In the genomic region with DNA sequence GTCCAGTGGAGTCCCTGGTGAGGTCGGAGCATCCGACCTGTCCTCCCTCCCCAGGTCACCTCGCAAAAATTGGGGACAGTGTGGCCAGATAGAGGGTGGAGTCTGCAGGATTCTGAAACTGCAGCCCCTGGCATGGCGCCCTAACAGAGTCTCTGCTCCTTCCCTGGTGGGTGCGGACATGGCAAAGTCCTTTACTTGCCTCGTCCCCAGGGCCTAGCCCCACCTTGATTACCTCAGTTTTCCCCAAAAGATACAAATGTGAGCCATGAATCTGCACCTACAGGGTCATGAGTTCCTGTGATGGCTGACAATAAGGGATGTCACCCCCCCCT, we compare ENCODE assay signal across 8 cellular contexts. TPM values are rescaled to one million over a fixed set of nuclear protein-coding genes. Genes with fewer than 3 reads are reported as not detected.
DNase-seq lines count a peak whose midpoint lies in the region; ATAC-seq, FAIRE-seq and TF ChIP-seq lines count a peak whose summit lies in the region.

No MANE protein-coding gene starts in this region.

- H4K20me1 ChIP-seq in endothelial cell of umbilical vein (replicated peaks; ENCODE audit: control insufficient read depth, extremely low read depth, insufficient read depth, low read length), result no peaks in the 10 kb centered on the region

- ATAC-seq in GM21528 (IDR thresholded peaks at IDR 0.05; ENCODE audit: low FRiP score, unreplicated experiment) (peak; percentile 41), gastrocnemius medialis (peak; percentile 22 to 61)

- peak overlapping the region; percentile 76 for H3K4me2 ChIP-seq in endothelial cell of umbilical vein (ENCODE audit: insufficient read depth, low read length)

- no peak for FAIRE-seq in endothelial cell of umbilical vein (lab: Jason Lieb, UNC)

- peak overlapping the region; percentile 95 for H2AFZ ChIP-seq in endothelial cell of umbilical vein (ENCODE audit: low read depth, low read length)

- no peak for DNase-seq in MG63
- no peak for DNase-seq in endothelial cell of umbilical vein (ENCODE audit: low read depth, low spot score)
- no peak for DNase-seq in gastrocnemius medialis
- no peak for DNase-seq in NCI-H1105 (lab: John Stamatoyannopoulos, UW)
- DNase-seq in dermis blood vessel endothelial cell, result no peak
- no peak for DNase-seq in NCI-H748 (lab: John Stamatoyannopoulos, UW; ENCODE audit: unreplicated experiment)

- no TSS peak for BruUV-seq in endothelial cell of umbilical vein (replicated peaks; lab: Mats Ljungman, UMichigan)

- H3K9me1 ChIP-seq in endothelial cell of umbilical vein (replicated peaks; ENCODE audit: control insufficient read depth, extremely low read depth, insufficient read depth, low read length), result no peaks in the 10 kb centered on the region

- intact Hi-C loops in endothelial cell of umbilical vein (cut with micrococcal nuclease), result loop anchor here (1.0 to 2.0 kb wide), 2 partner anchors 36 to 55 kb away; partner anchors contain the start of gene CYCS
- intact Hi-C loops in gastrocnemius medialis (cut with DNase I; ENCODE audit: low total_unique reads), result no loop called here

- H3K27me3 ChIP-seq in MG63 (no peaks in the 10 kb centered on the region), endothelial cell of umbilical vein (ENCODE audit: control insufficient read depth in 2 of 2, insufficient read depth in 2 of 2, low read length in 2 of 2) (peaks cover 3 to 7% of the 10 kb centered on the region in 2 experiments), gastrocnemius medialis (no peaks in the 10 kb centered on the region)

- CTCF ChIA-PET in endothelial cell of umbilical vein (lab: Charles Lee), result interaction anchor here (0.6 to 1.5 kb wide), 23 partner anchors 8 to 1611 kb away, joined by 3 to 19 read pairs (median 4); partner anchors contain the start of gene CYCS

- in situ Hi-C loops in gastrocnemius medialis (cut with MboI; ENCODE audit: low sequenced_read_pairs in 4 of 4), result no loop called here

- H3K4me3 ChIP-seq in MG63 (peak overlapping the region; percentile 60), endothelial cell of umbilical vein (replicated peaks in 1 of 3; ENCODE audit: insufficient read depth in 1 of 3, low read depth in 1 of 3, low read length in 3 of 3) (peak overlapping the region; percentile 46 to 59 (median 56)), gastrocnemius medialis (peak overlapping the region; percentile 71 to 98 (median 82))

- TF ChIP-seq POLR2A in endothelial cell of umbilical vein (IDR thresholded peaks at IDR 0.05; ENCODE audit: low read depth, low read length), result no peak
- TF ChIP-seq POLR2A in gastrocnemius medialis (IDR thresholded peaks at IDR 0.05), result no peak

- peaks cover 8% of the 10 kb centered on the region for H3K4me1 ChIP-seq in endothelial cell of umbilical vein (ENCODE audit: control insufficient read depth, extremely low read depth, insufficient read depth, low read length)
- peaks cover 6 to 7% of the 10 kb centered on the region in 2 donors for H3K4me1 ChIP-seq in gastrocnemius medialis

- TF ChIP-seq CTCF in C4-2B (conservative IDR thresholded peaks at IDR 0.05) (peak; percentile 54), endothelial cell of umbilical vein (IDR thresholded peaks at IDR 0.05; ENCODE audit: extremely low read depth in 1 of 2, insufficient read depth in 1 of 2, low read depth in 1 of 2, low read length in 2 of 2) (no peak), gastrocnemius medialis (IDR thresholded peaks at IDR 0.05 in 4 of 5, conservative IDR thresholded peaks at IDR 0.05 in 1 of 5) (peak in 1 of 5 experiments; percentile 31)

- peak overlapping the region; percentile 25 for H3K27ac ChIP-seq in C4-2B
- H3K27ac ChIP-seq in endothelial cell of umbilical vein (ENCODE audit: insufficient read depth, low read depth, low read length), result no peak overlapping the region
- peak overlapping the region in 3 of 4 donors; percentile 74 to 87 (median 75) for H3K27ac ChIP-seq in gastrocnemius medialis

- no peaks in the 10 kb centered on the region for H3K79me2 ChIP-seq in endothelial cell of umbilical vein (ENCODE audit: control insufficient read depth, insufficient read depth, low read length)

- dilution Hi-C loops in endothelial cell of umbilical vein (cut with MboI; ENCODE audit: extremely low pct_ligation_motif_present, low sequenced_read_pairs), result no loop called here

- POLR2A ChIA-PET in endothelial cell of umbilical vein (lab: Charles Lee), result interaction anchor here (1.5 kb wide), 1 partner anchor 55 kb away, joined by 3 read pairs; no protein-coding TSS in a partner anchor

- H3K36me3 ChIP-seq in MG63 (no peaks in the 10 kb centered on the region), endothelial cell of umbilical vein (ENCODE audit: control insufficient read depth in 2 of 2, extremely low read depth in 1 of 2, insufficient read depth in 2 of 2, low read length in 2 of 2) (no peaks in the 10 kb centered on the region), gastrocnemius medialis (no peaks in the 10 kb centered on the region)

- H3K9ac ChIP-seq in endothelial cell of umbilical vein (replicated peaks; ENCODE audit: extremely low read depth, insufficient read depth, low read length), result peak overlapping the region; percentile 33

- H3K9me3 ChIP-seq in MG63, result no peaks in the 10 kb centered on the region
- no peaks in the 10 kb centered on the region for H3K9me3 ChIP-seq in endothelial cell of umbilical vein (replicated peaks; ENCODE audit: control insufficient read depth, insufficient read depth, low read length)
- H3K9me3 ChIP-seq in gastrocnemius medialis, result no peaks in the 10 kb centered on the region

TF ChIP-seq in endothelial cell of umbilical vein, 7 proteins besides CTCF, POLR2A, EP300 and RAD21:
- no peak for TF ChIP-seq FOS (IDR thresholded peaks at IDR 0.05; ENCODE audit: borderline replicate concordance, insufficient read depth, low read length)
- no peak for TF ChIP-seq JUN (IDR thresholded peaks at IDR 0.05; ENCODE audit: borderline replicate concordance, insufficient read depth, insufficient read length, low read depth)
- TF ChIP-seq MAX (IDR thresholded peaks at IDR 0.05; ENCODE audit: insufficient read depth, insufficient read length), result no peak
- no peak for TF ChIP-seq GATA2 (IDR thresholded peaks at IDR 0.05; ENCODE audit: insufficient read depth, insufficient read length, low read depth, low read length)
- TF ChIP-seq MYC (IDR thresholded peaks at IDR 0.05; ENCODE audit: low read depth, low read length), result no peak
- no peak for TF ChIP-seq POLR2AphosphoS5 (IDR thresholded peaks at IDR 0.05; ENCODE audit: insufficient read depth, low read depth, low read length)
- TF ChIP-seq EZH2 (IDR thresholded peaks at IDR 0.05; ENCODE audit: borderline replicate concordance, low read depth, low read length, severe bottlenecking), result no peak

RNA-seq across cellular contexts. Expression of gene NPVF, which starts 47.7 kb away (rescaled TPM):
- total RNA-seq in MG63 (2014; rRNA removed; shearing (Covaris generic); ENCODE audit: low replicate concordance), result not detected in 2 replicates
- total RNA-seq in endothelial cell of umbilical vein (not detected in 2 replicates), gastrocnemius medialis (not detected), dermis blood vessel endothelial cell (not detected in 2 replicates)
- polyA plus RNA-seq in endothelial cell of umbilical vein, result not detected in 2 replicates
- not detected in 2 replicates for polyA plus RNA-seq in endothelial cell of umbilical vein (2011; cell fraction: cytosol; rRNA removed)
- polyA plus RNA-seq in endothelial cell of umbilical vein (2011; cell fraction: nucleus; rRNA removed), result not detected in 2 replicates
- not detected in 2 replicates for polyA plus RNA-seq in endothelial cell of umbilical vein (2012)
- polyA minus RNA-seq in endothelial cell of umbilical vein, result not detected in 2 replicates
- not detected for polyA minus RNA-seq in endothelial cell of umbilical vein (2011; cell fraction: cytosol; rRNA and poly(A)+ RNA removed)
- polyA minus RNA-seq in endothelial cell of umbilical vein (2011; cell fraction: nucleus; rRNA and poly(A)+ RNA removed), result not detected in 2 replicates

RNA-seq across cellular contexts. Expression of gene CYCS, which starts 55.5 kb away (rescaled TPM):
- 56.2 and 67.8 TPM in 2 replicates for total RNA-seq in MG63 (2014; rRNA removed; shearing (Covaris generic); ENCODE audit: low replicate concordance)
- 134 and 143 TPM in 2 replicates for total RNA-seq in endothelial cell of umbilical vein
- polyA plus RNA-seq in endothelial cell of umbilical vein, result 12.3 and 21.4 TPM in 2 replicates
- 39.3 and 43.4 TPM in 2 replicates for polyA plus RNA-seq in endothelial cell of umbilical vein (2011; cell fraction: cytosol; rRNA removed)
- polyA plus RNA-seq in endothelial cell of umbilical vein (2011; cell fraction: nucleus; rRNA removed), result 15.7 and 20.1 TPM in 2 replicates
- 87.5 and 158 TPM in 2 replicates for polyA plus RNA-seq in endothelial cell of umbilical vein (2012)
- polyA minus RNA-seq in endothelial cell of umbilical vein, result 9.5 and 11.0 TPM in 2 replicates
- 31.6 TPM for polyA minus RNA-seq in endothelial cell of umbilical vein (2011; cell fraction: cytosol; rRNA and poly(A)+ RNA removed)
- polyA minus RNA-seq in endothelial cell of umbilical vein (2011; cell fraction: nucleus; rRNA and poly(A)+ RNA removed), result 10.5 and 17.1 TPM in 2 replicates
- 100 to 1,000 TPM in 2 of 4 donors, 10 to 100 TPM in 2; 97.9 to 186 (median 109) TPM for total RNA-seq in gastrocnemius medialis
- total RNA-seq in dermis blood vessel endothelial cell, result 25.5 and 71.3 TPM in 2 replicates
